ENCODE assay signal across 20 cellular contexts in the genomic region with DNA sequence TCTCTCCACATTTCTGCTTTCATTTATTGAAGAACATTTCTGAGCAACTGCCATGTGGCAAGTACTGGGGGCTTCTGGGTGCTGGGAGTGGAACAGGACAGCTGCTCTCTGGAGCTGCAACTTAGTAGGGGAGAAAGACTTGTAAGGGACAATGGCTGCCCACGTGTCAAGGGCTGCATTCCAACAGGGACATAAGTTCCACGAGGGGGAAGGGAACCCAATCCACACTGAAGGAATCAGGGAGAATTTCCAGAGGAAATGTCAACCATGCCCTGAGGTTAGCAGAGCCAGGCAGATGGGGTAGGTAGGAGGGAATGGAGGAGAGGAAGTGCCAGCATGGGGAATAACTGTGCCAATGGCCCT. TPM values are rescaled to one million over a fixed set of nuclear protein-coding genes. Genes with fewer than 3 reads are reported as not detected.
A peak's percentile ranks its signal among the peaks of the same experiment; 100 is the strongest.
DNase-seq lines count a peak whose midpoint lies in the region; ATAC-seq, FAIRE-seq and TF ChIP-seq lines count a peak whose summit lies in the region.
"Had no signal": no experiment of that assay in that cellular context is flagged by ENCODE, and none has a peak within 500 bp of the region (broad histone marks: within the 10 kb centered on the region; RNA-seq: fewer than 3 reads in every experiment).

No MANE protein-coding gene starts in this region.

- H3K27me3 ChIP-seq in CD8-positive, alpha-beta memory T cell (ENCODE audit: insufficient read depth, low read length, poor library complexity, severe bottlenecking), result peaks cover 23% of the 10 kb centered on the region
- peaks cover 98% of the 10 kb centered on the region for H3K27me3 ChIP-seq in gastroesophageal sphincter

- TF ChIP-seq POLR2A in gastroesophageal sphincter (IDR thresholded peaks at IDR 0.05), result no peak

- POLR2A ChIA-PET in CD8-positive, alpha-beta memory T cell (lab: Charles Lee), result no interaction called here

- H3K36me3 ChIP-seq in CD8-positive, alpha-beta memory T cell (ENCODE audit: insufficient read depth, low read length), result no peaks in the 10 kb centered on the region
- peaks cover 0 to 8% of the 10 kb centered on the region in 2 donors for H3K36me3 ChIP-seq in gastroesophageal sphincter
- no peaks in the 10 kb centered on the region for H3K36me3 ChIP-seq in kidney (ENCODE audit: control insufficient read depth in 1 of 2, insufficient read depth in 2 of 2, low read length in 2 of 2)
- H3K36me3 ChIP-seq: ascending aorta, right lobe of liver, suprapubic skin had no signal

- H3K27ac Mint-ChIP-seq in CD8-positive, alpha-beta memory T cell, result no peak overlapping the region
- H3K27ac Mint-ChIP-seq in activated T-helper 17 cell treated with anti-CD3 and anti-CD28 coated beads, Interleukin-2, amount 50 U/mL, for 72 hours, result no peak overlapping the region

- no peaks in the 10 kb centered on the region for H3K9me3 ChIP-seq in CD8-positive, alpha-beta memory T cell (ENCODE audit: low read length)
- H3K9me3 ChIP-seq in gastroesophageal sphincter (no peaks in the 10 kb centered on the region), kidney (ENCODE audit: control insufficient read depth in 1 of 2, low read length in 2 of 2) (no peaks in the 10 kb centered on the region)
- H3K9me3 ChIP-seq: ascending aorta, right lobe of liver, suprapubic skin had no signal

- TF ChIP-seq EP300 in gastroesophageal sphincter (IDR thresholded peaks at IDR 0.05), result no peak

- CTCF ChIA-PET in CD8-positive, alpha-beta memory T cell (lab: Charles Lee), result no interaction called here

- no peaks in the 10 kb centered on the region for H3K4me1 ChIP-seq in CD8-positive, alpha-beta memory T cell (ENCODE audit: insufficient read depth, low read length)
- H3K4me1 ChIP-seq in gastroesophageal sphincter (peaks cover 0 to 26% (median 3%) of the 10 kb centered on the region in 3 donors), kidney (ENCODE audit: control insufficient read depth in 1 of 2, insufficient read depth in 1 of 2, low read depth in 1 of 2, low read length in 2 of 2) (peaks cover 0 to 2% of the 10 kb centered on the region in 2 donors)

- no peak for TF ChIP-seq CTCF in 22Rv1 (IDR thresholded peaks at IDR 0.05)
- no peak for TF ChIP-seq CTCF in gastroesophageal sphincter (IDR thresholded peaks at IDR 0.05)
- no peak for TF ChIP-seq CTCF in kidney (IDR thresholded peaks at IDR 0.05; ENCODE audit: borderline replicate concordance, extremely low read depth, insufficient read depth)

- H3K4me3 ChIP-seq in CD8-positive, alpha-beta memory T cell (ENCODE audit: low read length), result no peak overlapping the region
- H3K4me3 ChIP-seq in gastroesophageal sphincter (no peak overlapping the region), kidney (ENCODE audit: low read length in 2 of 2) (no peak overlapping the region)
- H3K4me3 ChIP-seq: ascending aorta, right lobe of liver, suprapubic skin had no signal

- H3K9me3 Mint-ChIP-seq in CD8-positive, alpha-beta memory T cell, result peaks cover 0 to 4% (median 2%) of the 10 kb centered on the region in 5 donors
- H3K9me3 Mint-ChIP-seq in activated T-helper 17 cell treated with anti-CD3 and anti-CD28 coated beads, Interleukin-2, amount 50 U/mL, for 72 hours, result no peaks in the 10 kb centered on the region

- WGBS in gastroesophageal sphincter (ENCODE audit: low coverage in 1 of 2), 2 donors, result 71% methylated on average over 1 of the region's 2 CpGs; no CpG with 5 or more reads in 1 of the 2 donors

- H3K36me3 Mint-ChIP-seq in CD8-positive, alpha-beta memory T cell, result peaks cover 1 to 10% (median 2%) of the 10 kb centered on the region in 3 donors
- peaks cover 10% of the 10 kb centered on the region for H3K36me3 Mint-ChIP-seq in activated T-helper 17 cell treated with anti-CD3 and anti-CD28 coated beads, Interleukin-2, amount 50 U/mL, for 72 hours (ENCODE audit: low read depth)

- H3K27me3 Mint-ChIP-seq in CD8-positive, alpha-beta memory T cell, result peaks cover 42 to 44% of the 10 kb centered on the region in 2 donors
- peaks cover 26% of the 10 kb centered on the region for H3K27me3 Mint-ChIP-seq in activated T-helper 17 cell treated with anti-CD3 and anti-CD28 coated beads, Interleukin-2, amount 50 U/mL, for 72 hours

- H3K27ac ChIP-seq in 22Rv1 (peak overlapping the region; percentile 89), gastroesophageal sphincter (no peak overlapping the region), kidney (ENCODE audit: low read depth in 2 of 2, low read length in 2 of 2) (no peak overlapping the region)
- no peak overlapping the region for H3K27ac ChIP-seq in CD8-positive, alpha-beta memory T cell (ENCODE audit: low read depth, low read length)
- H3K27ac ChIP-seq: ascending aorta, right lobe of liver, suprapubic skin had no signal

- H3K9ac ChIP-seq in kidney (ENCODE audit: low read length in 2 of 2), result no peak overlapping the region

- no peak for DNase-seq in CD8-positive, alpha-beta memory T cell
- DNase-seq in middle frontal gyrus (ENCODE audit: extremely low spot score, low spot score) (peak; percentile 21), kidney (no peak), DMS114 treated with DMSO at 0.1 percent for 48 hours (lab: John Stamatoyannopoulos, UW; ENCODE audit: unreplicated experiment) (no peak)
- DNase-seq: activated effector memory CD4-positive, alpha-beta T cell treated with anti-CD3 and anti-CD28 coated beads, Interleukin-2, amount 50 U/mL, for 16 hours; cortex of kidney; DMS 273 treated with DMSO at 0.1 percent for 48 hours; mammary epithelial cell; NCI-H187 treated with DMSO at 0.1 percent for 48 hours; NCI-H510A; nucleus accumbens; SHP77 had no signal

- intact Hi-C loops in kidney (cut with DNase I), result no loop called here

- peaks cover 5 to 21% (median 14%) of the 10 kb centered on the region in 3 donors for H3K4me1 Mint-ChIP-seq in CD8-positive, alpha-beta memory T cell
- no peaks in the 10 kb centered on the region for H3K4me1 Mint-ChIP-seq in activated T-helper 17 cell treated with anti-CD3 and anti-CD28 coated beads, Interleukin-2, amount 50 U/mL, for 72 hours

- H3K4me3 Mint-ChIP-seq in CD8-positive, alpha-beta memory T cell, result peak overlapping the region; percentile 5 to 84 (median 74)
- H3K4me3 Mint-ChIP-seq in activated T-helper 17 cell treated with anti-CD3 and anti-CD28 coated beads, Interleukin-2, amount 50 U/mL, for 72 hours, result peak overlapping the region; percentile 44

- no peak for ATAC-seq in activated T-helper 17 cell treated with anti-CD3 and anti-CD28 coated beads, Interleukin-2, amount 50 U/mL, for 72 hours (replicated peaks)
- ATAC-seq in gastroesophageal sphincter (no peak), HG03354 (IDR thresholded peaks at IDR 0.05; ENCODE audit: poor library complexity, severe bottlenecking, unreplicated experiment) (no peak)
- ATAC-seq: right lobe of liver had no signal

- FAIRE-seq in kidney (lab: Jason Lieb, UNC), result no peak

RNA-seq across cellular contexts. Expression of a gene that starts 1.7 kb away (rescaled TPM):
- under 1 TPM; 0.20 to 0.28 TPM for total RNA-seq in CD8-positive, alpha-beta memory T cell
- not detected for polyA plus RNA-seq in CD8-positive, alpha-beta memory T cell
- under 1 TPM; 0.50 to 0.65 TPM for total RNA-seq in activated T-helper 17 cell treated with anti-CD3 and anti-CD28 coated beads, Interleukin-2, amount 50 U/mL, for 72 hours
- 1 to 10 TPM in 3 of 4 donors, under 1 TPM in 1; 0.93 to 3.7 (median 2.3) TPM for total RNA-seq in gastroesophageal sphincter
- total RNA-seq in kidney, result 1.1 TPM
- polyA plus RNA-seq in kidney (ENCODE audit: insufficient read depth, low read depth, low replicate concordance), result 1.0 TPM
- total RNA-seq: ascending aorta had no signal

RNA-seq across cellular contexts. Expression of a gene that starts 19.7 kb away (rescaled TPM):
- 10 to 100 TPM; 72.1 to 76.1 TPM for total RNA-seq in CD8-positive, alpha-beta memory T cell
- 33.3 TPM for polyA plus RNA-seq in CD8-positive, alpha-beta memory T cell
- total RNA-seq in activated T-helper 17 cell treated with anti-CD3 and anti-CD28 coated beads, Interleukin-2, amount 50 U/mL, for 72 hours, result 10 to 100 TPM; 72.3 to 86.2 TPM
- total RNA-seq in gastroesophageal sphincter (10 to 100 TPM; 16.6 to 39.8 (median 33.1) TPM), kidney (91.7 TPM)
- 73.0 TPM for polyA plus RNA-seq in kidney (ENCODE audit: insufficient read depth, low read depth, low replicate concordance)

RNA-seq across cellular contexts. Expression of a gene that starts 24.1 kb away (rescaled TPM):
- total RNA-seq in CD8-positive, alpha-beta memory T cell, result 10 to 100 TPM; 43.6 to 45.0 TPM
- 0.40 TPM for polyA plus RNA-seq in CD8-positive, alpha-beta memory T cell
- 10 to 100 TPM; 57.3 to 62.8 TPM for total RNA-seq in activated T-helper 17 cell treated with anti-CD3 and anti-CD28 coated beads, Interleukin-2, amount 50 U/mL, for 72 hours
- total RNA-seq in gastroesophageal sphincter (10 to 100 TPM in 1 of 4 donors, 1 to 10 TPM in 3; 3.1 to 13.4 (median 6.5) TPM), kidney (34.3 TPM)
- polyA plus RNA-seq in kidney (ENCODE audit: insufficient read depth, low read depth, low replicate concordance), result 20.6 TPM

RNA-seq across cellular contexts. Expression of a gene that starts 25.6 kb away (rescaled TPM):
- 10 to 100 TPM; 23.6 to 25.3 TPM for total RNA-seq in CD8-positive, alpha-beta memory T cell
- polyA plus RNA-seq in CD8-positive, alpha-beta memory T cell, result 10.6 TPM
- total RNA-seq in activated T-helper 17 cell treated with anti-CD3 and anti-CD28 coated beads, Interleukin-2, amount 50 U/mL, for 72 hours, result 10 to 100 TPM; 23.6 to 28.3 TPM
- total RNA-seq in gastroesophageal sphincter, result 10 to 100 TPM; 19.5 to 40.0 (median 21.0) TPM
- total RNA-seq in kidney, result 53.0 TPM
- polyA plus RNA-seq in kidney (ENCODE audit: insufficient read depth, low read depth, low replicate concordance), result 52.8 TPM

RNA-seq across cellular contexts. Expression of a gene that starts 39.6 kb away (rescaled TPM):
- not detected for total RNA-seq in CD8-positive, alpha-beta memory T cell
- not detected for polyA plus RNA-seq in CD8-positive, alpha-beta memory T cell
- total RNA-seq in activated T-helper 17 cell treated with anti-CD3 and anti-CD28 coated beads, Interleukin-2, amount 50 U/mL, for 72 hours, result 1 to 10 TPM in 1 of 2 donors, under 1 TPM in 1; 0.65 to 2.3 TPM
- not detected for total RNA-seq in gastroesophageal sphincter
- not detected for total RNA-seq in kidney
- 4.6 TPM for polyA plus RNA-seq in kidney (ENCODE audit: insufficient read depth, low read depth, low replicate concordance)
- total RNA-seq: ascending aorta, M059J, mammary epithelial cell, suprapubic skin had no signal
